Comparison of ENCODE assay signal across 9 cellular contexts in genomic region chr15:56393277-56393676, GRCh38.
"Had no signal": no experiment of that assay in that cellular context is flagged by ENCODE, and none has a peak within 500 bp of the region (broad histone marks: within the 10 kb centered on the region; RNA-seq: fewer than 3 reads in every experiment).

No MANE protein-coding gene starts in this region.

- H3K9ac ChIP-seq: KMS-11 had no signal

- H2AFZ ChIP-seq: GM23338 had no signal

- H3K4me3 ChIP-seq: GM23338 had no signal

- FAIRE-seq: H1, H54, HepG2 had no signal

- H3K4me2 ChIP-seq: GM23338, KMS-11 had no signal

- DNase-seq: H9, HCEC 1CT, KBM-7 had no signal

- H3K27ac ChIP-seq: HL-60, KMS-11 had no signal

- ATAC-seq: GM23338, HepG2 had no signal
